In genomic region chr18:13067966-13068365, GRCh38 we compare ENCODE assay signal across 15 cellular contexts.
DNase-seq lines count a peak whose midpoint lies in the region; ATAC-seq and TF ChIP-seq lines count a peak whose summit lies in the region.
"Had no signal": no experiment of that assay in that cellular context is flagged by ENCODE, and none has a peak within 500 bp of the region (broad histone marks: within the 10 kb centered on the region; RNA-seq: fewer than 3 reads in every experiment).

No MANE protein-coding gene starts in this region.

- TF ChIP-seq CTCF in activated CD8-positive, alpha-beta T cell treated with anti-CD3 and anti-CD28 coated beads for 36 hours (IDR thresholded peaks at IDR 0.05): no peak

- no peak for DNase-seq in activated CD8-positive, alpha-beta T cell treated with anti-CD3 and anti-CD28 coated beads for 36 hours
- no peak for DNase-seq in activated CD8-positive, alpha-beta T cell treated with anti-CD3 and anti-CD28 coated beads, Interleukin-2, amount 10 ng/mL, durations not matched to agents 7 days and 5 days
- peak; percentile 41 for DNase-seq in UCSD-AML1 (lab: John Stamatoyannopoulos, UW; ENCODE audit: unreplicated experiment)
- peak; percentile 17 for DNase-seq in iris pigment epithelial cell (ENCODE audit: low read depth)
- no peak for DNase-seq in effector memory CD4-positive, alpha-beta T cell
- no peak for DNase-seq in NCI-H748 treated with DMSO at 0.1 percent for 48 hours (lab: John Stamatoyannopoulos, UW)
- DNase-seq: ACHN; C1 segment of cervical spinal cord; CD4-positive, alpha-beta T cell; DMS79; HCEC 1CT; HFFc6 had no signal

- H3K27ac ChIP-seq in effector memory CD4-positive, alpha-beta T cell (ENCODE audit: insufficient read depth, low read length, poor library complexity, severe bottlenecking): no peak overlapping the region
- H3K27ac ChIP-seq: HL-60 had no signal

- intact Hi-C loops in activated CD8-positive, alpha-beta T cell treated with anti-CD3 and anti-CD28 coated beads for 36 hours (cut with micrococcal nuclease): no loop called here

- H3K4me3 Mint-ChIP-seq in activated CD8-positive, alpha-beta T cell treated with anti-CD3 and anti-CD28 coated beads for 36 hours: no peak overlapping the region
- H3K4me3 Mint-ChIP-seq in activated CD8-positive, alpha-beta T cell treated with anti-CD3 and anti-CD28 coated beads, Interleukin-2, amount 10 ng/mL, durations not matched to agents 7 days and 5 days: no peak overlapping the region
- H3K4me3 Mint-ChIP-seq: CD4-positive, alpha-beta T cell; HFFc6 had no signal

- H3K4me1 ChIP-seq in effector memory CD4-positive, alpha-beta T cell (ENCODE audit: control insufficient read depth, insufficient read depth, low read length, poor library complexity, severe bottlenecking): no peaks in the 10 kb centered on the region

- ATAC-seq in activated CD8-positive, alpha-beta T cell treated with anti-CD3 and anti-CD28 coated beads for 36 hours: no peak
- ATAC-seq in activated CD8-positive, alpha-beta T cell treated with anti-CD3 and anti-CD28 coated beads, Interleukin-2, amount 10 ng/mL, durations not matched to agents 7 days and 5 days: no peak
- no peak for ATAC-seq in GM19328 (IDR thresholded peaks at IDR 0.05; ENCODE audit: unreplicated experiment)
- ATAC-seq: GM12878 had no signal

- H3K36me3 Mint-ChIP-seq in activated CD8-positive, alpha-beta T cell treated with anti-CD3 and anti-CD28 coated beads for 36 hours (ENCODE audit: low read depth): peaks cover 73% of the 10 kb centered on the region
- H3K36me3 Mint-ChIP-seq in activated CD8-positive, alpha-beta T cell treated with anti-CD3 and anti-CD28 coated beads, Interleukin-2, amount 10 ng/mL, durations not matched to agents 7 days and 5 days (ENCODE audit: low read depth): peaks cover 77% of the 10 kb centered on the region

- H3K9me3 ChIP-seq in effector memory CD4-positive, alpha-beta T cell (ENCODE audit: control insufficient read depth, low read length): no peaks in the 10 kb centered on the region

- no peaks in the 10 kb centered on the region for H3K27me3 ChIP-seq in effector memory CD4-positive, alpha-beta T cell (replicated peaks; ENCODE audit: control insufficient read depth, insufficient read depth, low read length, poor library complexity, severe bottlenecking)

- CTCF ChIA-PET in activated CD8-positive, alpha-beta T cell treated with anti-CD3 and anti-CD28 coated beads for 36 hours (lab: Charles Lee): interaction anchor here (1.3 kb wide), 1 partner anchor 91 kb away, joined by 3 read pairs; no protein-coding TSS in a partner anchor
- CTCF ChIA-PET in activated CD8-positive, alpha-beta T cell treated with anti-CD3 and anti-CD28 coated beads, Interleukin-2, amount 10 ng/mL, durations not matched to agents 7 days and 5 days (lab: Charles Lee): no interaction called here

- peak overlapping the region; percentile 24 for H3K27ac Mint-ChIP-seq in activated CD8-positive, alpha-beta T cell treated with anti-CD3 and anti-CD28 coated beads for 36 hours
- H3K27ac Mint-ChIP-seq in activated CD8-positive, alpha-beta T cell treated with anti-CD3 and anti-CD28 coated beads, Interleukin-2, amount 10 ng/mL, durations not matched to agents 7 days and 5 days: no peak overlapping the region
- H3K27ac Mint-ChIP-seq: HFFc6 had no signal

- peaks cover 23% of the 10 kb centered on the region for H3K4me1 Mint-ChIP-seq in activated CD8-positive, alpha-beta T cell treated with anti-CD3 and anti-CD28 coated beads for 36 hours (ENCODE audit: low read depth)
- peaks cover 16% of the 10 kb centered on the region for H3K4me1 Mint-ChIP-seq in activated CD8-positive, alpha-beta T cell treated with anti-CD3 and anti-CD28 coated beads, Interleukin-2, amount 10 ng/mL, durations not matched to agents 7 days and 5 days (ENCODE audit: low read depth)

- peaks cover 46% of the 10 kb centered on the region for H3K36me3 ChIP-seq in effector memory CD4-positive, alpha-beta T cell (ENCODE audit: control insufficient read depth, insufficient read depth, low read length)

- POLR2A ChIA-PET in activated CD8-positive, alpha-beta T cell treated with anti-CD3 and anti-CD28 coated beads for 36 hours (lab: Charles Lee): no interaction called here
- POLR2A ChIA-PET in activated CD8-positive, alpha-beta T cell treated with anti-CD3 and anti-CD28 coated beads, Interleukin-2, amount 10 ng/mL, durations not matched to agents 7 days and 5 days (lab: Charles Lee): no interaction called here

- no peak overlapping the region for H3K4me3 ChIP-seq in effector memory CD4-positive, alpha-beta T cell (ENCODE audit: insufficient read depth, low read depth, low read length, poor library complexity, severe bottlenecking)
- H3K4me3 ChIP-seq: GM12878 had no signal

- peaks cover 2% of the 10 kb centered on the region for H3K9me3 Mint-ChIP-seq in activated CD8-positive, alpha-beta T cell treated with anti-CD3 and anti-CD28 coated beads for 36 hours
- no peaks in the 10 kb centered on the region for H3K9me3 Mint-ChIP-seq in activated CD8-positive, alpha-beta T cell treated with anti-CD3 and anti-CD28 coated beads, Interleukin-2, amount 10 ng/mL, durations not matched to agents 7 days and 5 days (ENCODE audit: insufficient read depth)
- H3K9me3 Mint-ChIP-seq: CD4-positive, alpha-beta T cell had no signal

- no peaks in the 10 kb centered on the region for H3K27me3 Mint-ChIP-seq in activated CD8-positive, alpha-beta T cell treated with anti-CD3 and anti-CD28 coated beads for 36 hours
- H3K27me3 Mint-ChIP-seq in activated CD8-positive, alpha-beta T cell treated with anti-CD3 and anti-CD28 coated beads, Interleukin-2, amount 10 ng/mL, durations not matched to agents 7 days and 5 days (ENCODE audit: low read depth): no peaks in the 10 kb centered on the region
- H3K27me3 Mint-ChIP-seq: CD4-positive, alpha-beta T cell had no signal

Comparison
In these comparisons a context has a peak if more than half of its experiments do, and no peak if none do; other contexts are left out.
1. DNase-seq: peak in UCSD-AML1 (single experiment) and iris pigment epithelial cell (single experiment); none in activated CD8-positive, alpha-beta T cell treated with anti-CD3 and anti-CD28 coated beads for 36 hours (single experiment), activated CD8-positive, alpha-beta T cell treated with anti-CD3 and anti-CD28 coated beads, Interleukin-2, amount 10 ng/mL, durations not matched to agents 7 days and 5 days (single experiment), effector memory CD4-positive, alpha-beta T cell (0 of 3) and NCI-H748 treated with DMSO at 0.1 percent for 48 hours (single experiment).